Comparison of ENCODE assay signal across 20 cellular contexts in the genomic region with DNA sequence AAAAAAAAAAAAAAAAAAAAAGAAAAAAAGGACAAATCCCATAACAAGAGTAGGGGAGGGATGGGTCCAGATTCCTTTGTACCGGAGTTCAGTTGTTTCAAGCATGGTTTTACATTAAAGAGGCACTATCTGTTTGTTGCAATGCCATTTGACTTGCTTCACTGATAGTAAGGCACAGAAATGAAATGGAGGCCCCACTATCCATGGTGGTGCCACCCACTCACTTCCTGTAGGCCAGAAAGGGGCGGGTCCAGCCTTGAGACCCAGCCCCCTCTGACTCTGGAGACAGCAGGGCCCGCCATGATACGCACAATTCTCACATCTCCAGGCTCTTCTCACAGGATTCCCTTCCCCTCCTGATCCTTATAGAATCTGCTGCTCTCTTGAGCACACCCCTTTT.
A peak's percentile ranks its signal among the peaks of the same experiment; 100 is the strongest.
DNase-seq lines count a peak whose midpoint lies in the region; ATAC-seq, FAIRE-seq and TF ChIP-seq lines count a peak whose summit lies in the region.
"Had no signal": no experiment of that assay in that cellular context is flagged by ENCODE, and none has a peak within 500 bp of the region (broad histone marks: within the 10 kb centered on the region; RNA-seq: fewer than 3 reads in every experiment).

No MANE protein-coding gene starts in this region.

- no peak for TF ChIP-seq POLR2A in right lobe of liver (IDR thresholded peaks at IDR 0.05)
- TF ChIP-seq POLR2A in HepG2 (IDR thresholded peaks at IDR 0.05; ENCODE audit: insufficient read depth in 1 of 2, low read depth in 2 of 2, low read length in 2 of 2) = no peak

- H3K4me1 ChIP-seq in right lobe of liver (no peaks in the 10 kb centered on the region), HepG2 (ENCODE audit: insufficient read depth, low read length) (no peaks in the 10 kb centered on the region), upper lobe of right lung (peaks cover 4% of the 10 kb centered on the region), Karpas-422 (ENCODE audit: low read length) (no peaks in the 10 kb centered on the region)
- H3K4me1 ChIP-seq: esophagus squamous epithelium had no signal

- POLR2A ChIA-PET in HepG2 (lab: Yijun Ruan, JAX) = no interaction called here

- H3K79me2 ChIP-seq in HepG2 (ENCODE audit: insufficient read depth, low read length) (no peaks in the 10 kb centered on the region), Karpas-422 (ENCODE audit: low read length) (no peaks in the 10 kb centered on the region)

- no TSS peak for BruUV-seq in HepG2 (replicated peaks; lab: Mats Ljungman, UMichigan)

- H4K20me1 ChIP-seq in HepG2 (ENCODE audit: insufficient read depth, low read length) = 0 out of 2 replicates have a peak, but pooled peaks cover 3% of the 10 kb centered on the region
- no peaks in the 10 kb centered on the region for H4K20me1 ChIP-seq in Karpas-422 (ENCODE audit: insufficient read depth, low read depth, low read length)

- H3K9me3 ChIP-seq in right lobe of liver (no peaks in the 10 kb centered on the region), HepG2 (ENCODE audit: low read length) (no peaks in the 10 kb centered on the region), upper lobe of right lung (no peaks in the 10 kb centered on the region), Karpas-422 (ENCODE audit: low read length) (no peaks in the 10 kb centered on the region)
- H3K9me3 ChIP-seq: esophagus squamous epithelium, thyroid gland had no signal

- H3K4me2 ChIP-seq in HepG2 (ENCODE audit: low read depth, low read length) (no peak overlapping the region), Karpas-422 (ENCODE audit: low read depth, low read length, poor library complexity, severe bottlenecking) (no peak overlapping the region)

- H3K9ac ChIP-seq in HepG2 (ENCODE audit: insufficient read depth, low read depth, low read length) (no peak overlapping the region), Karpas-422 (ENCODE audit: low read length) (no peak overlapping the region)

- TF ChIP-seq EP300 in HepG2 (IDR thresholded peaks at IDR 0.05; ENCODE audit: low read depth in 2 of 2, low read length in 2 of 2) (no peak), HepG2 (CRISPR knock-in tag; IDR thresholded peaks at IDR 0.05; ENCODE audit: borderline replicate concordance) (no peak)

- no peak overlapping the region for H2AFZ ChIP-seq in HepG2 (ENCODE audit: low read length)
- no peak overlapping the region for H2AFZ ChIP-seq in Karpas-422 (ENCODE audit: low read length)

- intact Hi-C loops in right lobe of liver (cut with DNase I) = loop anchor here in 1 of 2 donors (10.0 kb wide), 1 partner anchor 371 kb away; no protein-coding TSS in a partner anchor
- intact Hi-C loops in HepG2 (cut with micrococcal nuclease; ENCODE audit: unreplicated experiment) = no loop called here
- intact Hi-C loops in upper lobe of right lung (cut with DNase I) = no loop called here

- in situ Hi-C loops in HepG2 (cut with HindIII; ENCODE audit: extremely low pct_ligation_motif_present, low pct_unique_long_range_greater_than_20kb) = no loop called here

- H3K27me3 ChIP-seq in right lobe of liver = no peaks in the 10 kb centered on the region
- no peaks in the 10 kb centered on the region for H3K27me3 ChIP-seq in HepG2 (ENCODE audit: control insufficient read depth in 1 of 2, insufficient read depth in 2 of 2, low read length in 2 of 2)
- no peaks in the 10 kb centered on the region for H3K27me3 ChIP-seq in upper lobe of right lung
- no peaks in the 10 kb centered on the region for H3K27me3 ChIP-seq in Karpas-422 (ENCODE audit: low read length)
- H3K27me3 ChIP-seq: esophagus squamous epithelium, thyroid gland had no signal

- no peaks in the 10 kb centered on the region for H3K9me2 ChIP-seq in Karpas-422 (replicated peaks; ENCODE audit: insufficient read depth, low read length)

- CTCF ChIA-PET in HepG2 (lab: Yijun Ruan, JAX; ENCODE audit: low intra/inter-chr PET ratio, low total read pairs) = no interaction called here

- no peak for TF ChIP-seq CTCF in right lobe of liver (IDR thresholded peaks at IDR 0.05)
- no peak for TF ChIP-seq CTCF in HepG2 (CRISPR knock-in tag; IDR thresholded peaks at IDR 0.05)
- no peak for TF ChIP-seq CTCF in choroid plexus epithelial cell (conservative IDR thresholded peaks at IDR 0.05; ENCODE audit: low read depth, low read length)
- no peak for TF ChIP-seq CTCF in upper lobe of right lung (IDR thresholded peaks at IDR 0.05)

- TF ChIP-seq RAD21 in HepG2 (CRISPR knock-in tag; IDR thresholded peaks at IDR 0.05) = no peak

- H3K36me3 ChIP-seq in right lobe of liver (peaks cover 2 to 78% (median 24%) of the 10 kb centered on the region in 4 donors), HepG2 (replicated peaks in 1 of 2; ENCODE audit: control insufficient read depth in 1 of 2, insufficient read depth in 2 of 2, low read length in 2 of 2) (peaks cover 24 to 65% of the 10 kb centered on the region in 2 experiments), upper lobe of right lung (peaks cover 68% of the 10 kb centered on the region), Karpas-422 (ENCODE audit: insufficient read depth, low read length) (no peaks in the 10 kb centered on the region)

- WGBS in right lobe of liver (ENCODE audit: insufficient coverage, low coverage, low lambda C conversion rate, missing lambda C conversion rate) = 100% methylated on average over 1 of the region's 4 CpGs
- 100% methylated on average over 4 of the region's 4 CpGs for WGBS in HepG2 (ENCODE audit: low lambda C conversion rate)

- H3K4me3 ChIP-seq in right lobe of liver = no peak overlapping the region
- no peak overlapping the region for H3K4me3 ChIP-seq in HepG2 (replicated peaks in 1 of 3; ENCODE audit: insufficient read depth in 1 of 3, low read depth in 2 of 3, low read length in 3 of 3)
- no peak overlapping the region for H3K4me3 ChIP-seq in Jurkat, Clone E6-1 (ENCODE audit: low read length)
- H3K4me3 ChIP-seq in choroid plexus epithelial cell (ENCODE audit: low read depth, low read length) = no peak overlapping the region
- no peak overlapping the region for H3K4me3 ChIP-seq in upper lobe of right lung
- H3K4me3 ChIP-seq in Karpas-422 (ENCODE audit: low read length) = no peak overlapping the region
- H3K4me3 ChIP-seq: esophagus squamous epithelium, thyroid gland had no signal

- no peak for FAIRE-seq in HepG2 (lab: Jason Lieb, UNC)
- FAIRE-seq: GM12891, HTR-8/SVneo had no signal

- H3K27ac ChIP-seq in right lobe of liver = no peak overlapping the region
- H3K27ac ChIP-seq in HepG2 (ENCODE audit: extremely low read length, insufficient read depth, low read length) = no peak overlapping the region
- no peak overlapping the region for H3K27ac ChIP-seq in upper lobe of right lung
- H3K27ac ChIP-seq in Karpas-422 (ENCODE audit: low read length) = no peak overlapping the region
- H3K27ac ChIP-seq: esophagus squamous epithelium, thyroid gland had no signal

- DNase-seq in right lobe of liver (no peak), HepG2 (ENCODE audit: low spot score) (no peak), choroid plexus epithelial cell (ENCODE audit: low read depth) (peak; percentile 28), upper lobe of right lung (no peak), Karpas-422 (no peak)
- DNase-seq in Jurkat, Clone E6-1 (ENCODE audit: low read depth, low spot score) = peak; percentile 26
- DNase-seq: activated naive CD4-positive, alpha-beta T cell; dermis blood vessel endothelial cell; EL; esophagus squamous epithelium; kidney glomerular epithelial cell; midbrain; MM.1S; NCI-H2107; occipital lobe; stimulated activated CD4-positive, alpha-beta T cell treated with anti-CD3 and anti-CD28 coated beads, Interleukin-4, amount 100 ng/mL, for 24 hours had no signal

- ATAC-seq in right lobe of liver (peak; percentile 11 to 29 (median 17)), HepG2 (no peak; the same call in 2 of the 3 replicates), upper lobe of right lung (peak; percentile 51), GM21576 (IDR thresholded peaks at IDR 0.05; ENCODE audit: unreplicated experiment) (no peak)

TF ChIP-seq in HepG2, 621 proteins besides CTCF, POLR2A, EP300 and RAD21 (continues in another document):
- TF ChIP-seq SATB2 (CRISPR knock-in tag; IDR thresholded peaks at IDR 0.05) (no peak), SAP130 (CRISPR knock-in tag; IDR thresholded peaks at IDR 0.05; ENCODE audit: low read depth) (no peak), HES4 (CRISPR knock-in tag; IDR thresholded peaks at IDR 0.05; ENCODE audit: borderline replicate concordance) (no peak), FLYWCH1 (CRISPR knock-in tag; IDR thresholded peaks at IDR 0.05) (no peak), ZNF383 (CRISPR knock-in tag; IDR thresholded peaks at IDR 0.05; ENCODE audit: borderline replicate concordance) (no peak)
- TF ChIP-seq, protein P1, sequence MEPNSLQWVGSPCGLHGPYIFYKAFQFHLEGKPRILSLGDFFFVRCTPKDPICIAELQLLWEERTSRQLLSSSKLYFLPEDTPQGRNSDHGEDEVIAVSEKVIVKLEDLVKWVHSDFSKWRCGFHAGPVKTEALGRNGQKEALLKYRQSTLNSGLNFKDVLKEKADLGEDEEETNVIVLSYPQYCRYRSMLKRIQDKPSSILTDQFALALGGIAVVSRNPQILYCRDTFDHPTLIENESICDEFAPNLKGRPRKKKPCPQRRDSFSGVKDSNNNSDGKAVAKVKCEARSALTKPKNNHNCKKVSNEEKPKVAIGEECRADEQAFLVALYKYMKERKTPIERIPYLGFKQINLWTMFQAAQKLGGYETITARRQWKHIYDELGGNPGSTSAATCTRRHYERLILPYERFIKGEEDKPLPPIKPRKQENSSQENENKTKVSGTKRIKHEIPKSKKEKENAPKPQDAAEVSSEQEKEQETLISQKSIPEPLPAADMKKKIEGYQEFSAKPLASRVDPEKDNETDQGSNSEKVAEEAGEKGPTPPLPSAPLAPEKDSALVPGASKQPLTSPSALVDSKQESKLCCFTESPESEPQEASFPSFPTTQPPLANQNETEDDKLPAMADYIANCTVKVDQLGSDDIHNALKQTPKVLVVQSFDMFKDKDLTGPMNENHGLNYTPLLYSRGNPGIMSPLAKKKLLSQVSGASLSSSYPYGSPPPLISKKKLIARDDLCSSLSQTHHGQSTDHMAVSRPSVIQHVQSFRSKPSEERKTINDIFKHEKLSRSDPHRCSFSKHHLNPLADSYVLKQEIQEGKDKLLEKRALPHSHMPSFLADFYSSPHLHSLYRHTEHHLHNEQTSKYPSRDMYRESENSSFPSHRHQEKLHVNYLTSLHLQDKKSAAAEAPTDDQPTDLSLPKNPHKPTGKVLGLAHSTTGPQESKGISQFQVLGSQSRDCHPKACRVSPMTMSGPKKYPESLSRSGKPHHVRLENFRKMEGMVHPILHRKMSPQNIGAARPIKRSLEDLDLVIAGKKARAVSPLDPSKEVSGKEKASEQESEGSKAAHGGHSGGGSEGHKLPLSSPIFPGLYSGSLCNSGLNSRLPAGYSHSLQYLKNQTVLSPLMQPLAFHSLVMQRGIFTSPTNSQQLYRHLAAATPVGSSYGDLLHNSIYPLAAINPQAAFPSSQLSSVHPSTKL (CRISPR knock-in tag; IDR thresholded peaks at IDR 0.05) = no peak

Comparison
In these comparisons a context has a peak if more than half of its experiments do, and no peak if none do; other contexts are left out.
1. ATAC-seq: peak in right lobe of liver (4 of 4) and upper lobe of right lung (single experiment); none in HepG2 (single experiment) and GM21576 (single experiment).
2. DNase-seq: peak in Jurkat, Clone E6-1 (single experiment) and choroid plexus epithelial cell (single experiment); none in right lobe of liver (0 of 3), HepG2 (single experiment), upper lobe of right lung (single experiment) and Karpas-422 (single experiment).